ENCODE assay signal across 8 cellular contexts in genomic region chr18:57802869-57803118, GRCh38. TPM values are rescaled to one million over a fixed set of nuclear protein-coding genes. Genes with fewer than 3 reads are reported as not detected.
DNase-seq lines count a peak whose midpoint lies in the region; ATAC-seq and TF ChIP-seq lines count a peak whose summit lies in the region.

No MANE protein-coding gene starts in this region.

- H2BK5ac ChIP-seq in mesendoderm (ENCODE audit: low read length): no peak overlapping the region

- WGBS in body of pancreas, 2 donors: 0% methylated on average over 31 of the region's 31 CpGs; no CpG with 5 or more reads in 1 of the 2 donors
- no CpG with 5 or more reads among the region's 31 CpGs for WGBS in mesendoderm (ENCODE audit: extremely low coverage, insufficient coverage, low lambda C conversion rate)
- 0% methylated on average over 31 of the region's 31 CpGs for WGBS in urinary bladder

- no peaks in the 10 kb centered on the region for H3K4me1 ChIP-seq in cardiac muscle cell (ENCODE audit: low read depth)
- peaks cover 50% of the 10 kb centered on the region for H3K4me1 ChIP-seq in body of pancreas
- peaks cover 3% of the 10 kb centered on the region for H3K4me1 ChIP-seq in mesendoderm (ENCODE audit: control insufficient read depth, low read depth, low read length)
- no peaks in the 10 kb centered on the region for H3K4me1 ChIP-seq in urinary bladder (ENCODE audit: insufficient read depth)

- no peaks in the 10 kb centered on the region for H3K4me1 Mint-ChIP-seq in CD4-positive, alpha-beta T cell (ENCODE audit: low read depth)

- H3K4me3 ChIP-seq in cardiac muscle cell: peak overlapping the region; percentile 53
- peak overlapping the region; percentile 47 to 92 for H3K4me3 ChIP-seq in body of pancreas
- peak overlapping the region; percentile 22 for H3K4me3 ChIP-seq in mesendoderm (ENCODE audit: low read length)
- H3K4me3 ChIP-seq in urinary bladder (ENCODE audit: low read depth, low read length): peak overlapping the region; percentile 85

- no peak for TF ChIP-seq CTCF in cardiac muscle cell (IDR thresholded peaks at IDR 0.05; ENCODE audit: low read depth, low read length)
- no peak for TF ChIP-seq CTCF in body of pancreas (IDR thresholded peaks at IDR 0.05)
- TF ChIP-seq CTCF in CD4-positive, alpha-beta T cell (IDR thresholded peaks at IDR 0.05): no peak

- H3K9me3 ChIP-seq in cardiac muscle cell (ENCODE audit: low read depth): no peaks in the 10 kb centered on the region
- no peaks in the 10 kb centered on the region for H3K9me3 ChIP-seq in body of pancreas
- no peaks in the 10 kb centered on the region for H3K9me3 ChIP-seq in CD4-positive, alpha-beta T cell (ENCODE audit: control insufficient read depth, low read length)

- POLR2A ChIA-PET in CD4-positive, alpha-beta T cell (lab: Charles Lee): no interaction called here

- H3K56ac ChIP-seq in mesendoderm (ENCODE audit: low read length): peak overlapping the region; percentile 71

- H3K4me2 ChIP-seq in mesendoderm (ENCODE audit: low read length): peak overlapping the region; percentile 90

- H3K79me2 ChIP-seq in mesendoderm (ENCODE audit: control insufficient read depth, insufficient read depth, low read length): no peaks in the 10 kb centered on the region

- H2AK5ac ChIP-seq in mesendoderm (ENCODE audit: low read length): no peak overlapping the region

- no peak overlapping the region for H4K8ac ChIP-seq in mesendoderm (ENCODE audit: low read depth, low read length)

- peaks cover 90% of the 10 kb centered on the region for H3K27me3 ChIP-seq in cardiac muscle cell
- H3K27me3 ChIP-seq in body of pancreas: no peaks in the 10 kb centered on the region
- H3K27me3 ChIP-seq in mesendoderm (ENCODE audit: insufficient read depth, low read length, poor library complexity): peaks cover 8% of the 10 kb centered on the region
- peaks cover 49% of the 10 kb centered on the region for H3K27me3 ChIP-seq in CD4-positive, alpha-beta T cell (ENCODE audit: control insufficient read depth, insufficient read depth, low read length)

- H3K36me3 ChIP-seq in cardiac muscle cell (no peaks in the 10 kb centered on the region), body of pancreas (replicated peaks in 1 of 2; ENCODE audit: insufficient read depth in 1 of 2, low read depth in 2 of 2) (no peaks in the 10 kb centered on the region), mesendoderm (ENCODE audit: control insufficient read depth, insufficient read depth, low read length) (no peaks in the 10 kb centered on the region), urinary bladder (ENCODE audit: insufficient read depth) (no peaks in the 10 kb centered on the region)

- no peak overlapping the region for H3K23ac ChIP-seq in mesendoderm (ENCODE audit: low read length)

- no peak for TF ChIP-seq POLR2A in body of pancreas (IDR thresholded peaks at IDR 0.05)

- CTCF ChIA-PET in CD4-positive, alpha-beta T cell (lab: Charles Lee): no interaction called here

- DNase-seq in cardiac muscle cell (ENCODE audit: low read depth in 1 of 2, low spot score in 1 of 2): no peak
- DNase-seq in Right ventricle myocardium superior: no peak
- DNase-seq in body of pancreas: no peak
- no peak for DNase-seq in mesendoderm
- no peak for DNase-seq in activated CD4-positive, alpha-beta T cell treated with anti-CD3 and anti-CD28 coated beads for 48 hours
- DNase-seq in activated gamma-delta T cell treated with Interleukin-2 at 50 U/mL for 16 hours: no peak
- DNase-seq in CD4-positive, alpha-beta T cell: no peak

- no peak overlapping the region for H3K4ac ChIP-seq in mesendoderm (ENCODE audit: low read depth, low read length)

- ATAC-seq in Right ventricle myocardium superior (ENCODE audit: poor library complexity) (no peak), body of pancreas (peak; percentile 9)
- no peak for ATAC-seq in CD4-positive, alpha-beta T cell (ENCODE audit: poor library complexity)

- H2BK120ac ChIP-seq in mesendoderm (ENCODE audit: low read depth, low read length): no peak overlapping the region

- H3K79me1 ChIP-seq in mesendoderm (ENCODE audit: low read length): peaks cover 2% of the 10 kb centered on the region

- H3K4me3 Mint-ChIP-seq in CD4-positive, alpha-beta T cell: no peak overlapping the region

- H3K36me3 Mint-ChIP-seq in CD4-positive, alpha-beta T cell (ENCODE audit: low read depth): no peaks in the 10 kb centered on the region

- H3K9me3 Mint-ChIP-seq in CD4-positive, alpha-beta T cell: no peaks in the 10 kb centered on the region

- H3K27ac Mint-ChIP-seq in CD4-positive, alpha-beta T cell: no peak overlapping the region

- no peak overlapping the region for H2BK15ac ChIP-seq in mesendoderm (replicated peaks; ENCODE audit: low read depth)

- H3K27me3 Mint-ChIP-seq in CD4-positive, alpha-beta T cell: peaks cover 59% of the 10 kb centered on the region

- H4K5ac ChIP-seq in mesendoderm (ENCODE audit: low read length): no peak overlapping the region

- H3K9ac ChIP-seq in mesendoderm (ENCODE audit: low read length): peak overlapping the region; percentile 61

- intact Hi-C loops in Right ventricle myocardium superior (cut with DNase I) (no loop called here), body of pancreas (cut with DNase I) (no loop called here)
- intact Hi-C loops in CD4-positive, alpha-beta T cell (cut with DNase I, micrococcal nuclease): no loop called here

- no peak overlapping the region for H3K27ac ChIP-seq in cardiac muscle cell
- H3K27ac ChIP-seq in body of pancreas: peak overlapping the region; percentile 94 to 99 (median 97)
- H3K27ac ChIP-seq in mesendoderm (ENCODE audit: low read depth, low read length): no peak overlapping the region
- peak overlapping the region; percentile 82 for H3K27ac ChIP-seq in urinary bladder (ENCODE audit: low read depth)
- no peak overlapping the region for H3K27ac ChIP-seq in CD4-positive, alpha-beta T cell (ENCODE audit: low read depth, low read length)

- H3K18ac ChIP-seq in mesendoderm (ENCODE audit: low read length): peak overlapping the region; percentile 24

RNA-seq across cellular contexts. Expression of gene ATP8B1, which starts 0.3 kb away (rescaled TPM):
- total RNA-seq in cardiac muscle cell (0.11 and 0.21 TPM in 2 replicates), Right ventricle myocardium superior (5.9 TPM), body of pancreas (10 to 100 TPM; 18.5 to 41.5 TPM), urinary bladder (79.6 TPM)
- polyA plus RNA-seq in cardiac muscle cell (0.17 TPM in 1 of 2 replicates, not detected in the other), urinary bladder (20.1 TPM)
- 2.4 TPM for polyA plus RNA-seq in mesendoderm (2013, experiment 1 of 2)
- polyA plus RNA-seq in mesendoderm (2013, experiment 2 of 2): 2.4 TPM
- total RNA-seq in CD4-positive, alpha-beta T cell: not detected

Comparison
In these comparisons a context has a peak if more than half of its experiments do, and no peak if none do; other contexts are left out.
1. H3K27ac ChIP-seq: peak in body of pancreas (4 of 4) and urinary bladder (single experiment); none in cardiac muscle cell (single experiment), mesendoderm (single experiment) and CD4-positive, alpha-beta T cell (single experiment).
2. H3K4me3 ChIP-seq: peak in every context shown above with its lines; median percentile 85 in urinary bladder; 70 in body of pancreas; 53 in cardiac muscle cell; 22 in mesendoderm.